In genomic region chr13:60164490-60164889, GRCh38 we compare ENCODE assay signal across 8 cellular contexts. TPM values are rescaled to one million over a fixed set of nuclear protein-coding genes. Genes with fewer than 3 reads are reported as not detected.
A peak's percentile ranks its signal among the peaks of the same experiment; 100 is the strongest.
DNase-seq lines count a peak whose midpoint lies in the region; ATAC-seq and TF ChIP-seq lines count a peak whose summit lies in the region.

No MANE protein-coding gene starts in this region.

- H3K4me3 ChIP-seq in HAP-1 (peak overlapping the region; percentile 85), left ventricle myocardium inferior (peak overlapping the region; percentile 85), retinal pigment epithelial cell (ENCODE audit: low read length) (peak overlapping the region; percentile 90)

- CTCF ChIA-PET in activated B cell treated with CpG ODN at 0.5 μM for 24 hours (lab: Charles Lee): interaction anchor here (0.8 kb wide), 1 partner anchor 267 kb away, joined by 3 read pairs; no protein-coding TSS in a partner anchor

- TF ChIP-seq CTCF in activated B cell treated with CpG ODN at 0.5 μM for 24 hours (IDR thresholded peaks at IDR 0.05): no peak
- TF ChIP-seq CTCF in left ventricle myocardium inferior (IDR thresholded peaks at IDR 0.05; ENCODE audit: borderline replicate concordance): no peak
- TF ChIP-seq CTCF in retinal pigment epithelial cell (conservative IDR thresholded peaks at IDR 0.05; ENCODE audit: low read depth, low read length): no peak

- POLR2A ChIA-PET in activated B cell treated with CpG ODN at 0.5 μM for 24 hours (lab: Charles Lee): interaction anchor here (0.7 kb wide), 1 partner anchor 9 kb away, joined by 3 read pairs; no protein-coding TSS in a partner anchor

- H3K27me3 ChIP-seq in HAP-1 (ENCODE audit: low read depth) (no peaks in the 10 kb centered on the region), left ventricle myocardium inferior (ENCODE audit: low read depth) (peaks cover 8% of the 10 kb centered on the region)

- peaks cover 13% of the 10 kb centered on the region for H3K4me1 ChIP-seq in HAP-1
- H3K4me1 ChIP-seq in left ventricle myocardium inferior: peaks cover 32% of the 10 kb centered on the region

- H3K9me3 ChIP-seq in HAP-1 (no peaks in the 10 kb centered on the region), left ventricle myocardium inferior (replicated peaks) (no peaks in the 10 kb centered on the region)

- no peaks in the 10 kb centered on the region; the same call in 1 of the 2 replicates for H3K36me3 ChIP-seq in HAP-1 (replicated peaks)
- no peaks in the 10 kb centered on the region for H3K36me3 ChIP-seq in left ventricle myocardium inferior

- intact Hi-C loops in activated B cell treated with CpG ODN at 0.5 μM for 24 hours (cut with micrococcal nuclease) (loop anchor here (1.0 to 10.0 kb wide), 3 partner anchors 103 to 430 kb away; no protein-coding TSS in a partner anchor), left ventricle myocardium inferior (cut with micrococcal nuclease) (no loop called here), posterior vena cava (cut with DNase I) (no loop called here)

- in situ Hi-C loops in HAP-1 (cut with MboI; ENCODE audit: low sequenced_read_pairs): no loop called here

- peaks cover 25% of the 10 kb centered on the region for H3K4me1 Mint-ChIP-seq in activated B cell treated with CpG ODN at 0.5 μM for 24 hours

- H3K27me3 Mint-ChIP-seq in activated B cell treated with CpG ODN at 0.5 μM for 24 hours: no peaks in the 10 kb centered on the region

- ATAC-seq in activated B cell treated with CpG ODN at 0.5 μM for 24 hours (ENCODE audit: low read depth) (no peak), HG03354 (IDR thresholded peaks at IDR 0.05; ENCODE audit: poor library complexity, severe bottlenecking, unreplicated experiment) (no peak), GM18520 (IDR thresholded peaks at IDR 0.05; ENCODE audit: unreplicated experiment) (no peak)

- peak overlapping the region; percentile 94 for H3K4me3 Mint-ChIP-seq in activated B cell treated with CpG ODN at 0.5 μM for 24 hours

- no peaks in the 10 kb centered on the region for H3K9me3 Mint-ChIP-seq in activated B cell treated with CpG ODN at 0.5 μM for 24 hours

- H3K27ac Mint-ChIP-seq in activated B cell treated with CpG ODN at 0.5 μM for 24 hours: peak overlapping the region; percentile 87

- peak overlapping the region; percentile 97 for H3K27ac ChIP-seq in left ventricle myocardium inferior (replicated peaks)

- peaks cover 6% of the 10 kb centered on the region for H3K36me3 Mint-ChIP-seq in activated B cell treated with CpG ODN at 0.5 μM for 24 hours (ENCODE audit: low read depth)

- peak in 1 of 2 experiments; percentile 15 for DNase-seq in HAP-1 (ENCODE audit: low spot score in 2 of 2)
- DNase-seq in activated B cell treated with CpG ODN at 0.5 μM for 24 hours: no peak
- DNase-seq in left ventricle myocardium inferior: no peak
- no peak for DNase-seq in retinal pigment epithelial cell (ENCODE audit: low read depth)
- DNase-seq in posterior vena cava (ENCODE audit: low spot score): no peak
- DNase-seq in CD1c-positive myeloid dendritic cell (ENCODE audit: extremely low spot score): no peak

RNA-seq across cellular contexts. Expression of gene DIAPH3, which starts 0.8 kb away (rescaled TPM):
- total RNA-seq in activated B cell treated with CpG ODN at 0.5 μM for 24 hours: 0.38 and 0.66 TPM in 2 replicates
- total RNA-seq in left ventricle myocardium inferior: 0.25 TPM
- total RNA-seq in posterior vena cava: 1 to 10 TPM in 1 of 2 donors, under 1 TPM in 1; 0.83 to 2.6 TPM
